20 cellular contexts compared by ENCODE assay signal in the genomic region with DNA sequence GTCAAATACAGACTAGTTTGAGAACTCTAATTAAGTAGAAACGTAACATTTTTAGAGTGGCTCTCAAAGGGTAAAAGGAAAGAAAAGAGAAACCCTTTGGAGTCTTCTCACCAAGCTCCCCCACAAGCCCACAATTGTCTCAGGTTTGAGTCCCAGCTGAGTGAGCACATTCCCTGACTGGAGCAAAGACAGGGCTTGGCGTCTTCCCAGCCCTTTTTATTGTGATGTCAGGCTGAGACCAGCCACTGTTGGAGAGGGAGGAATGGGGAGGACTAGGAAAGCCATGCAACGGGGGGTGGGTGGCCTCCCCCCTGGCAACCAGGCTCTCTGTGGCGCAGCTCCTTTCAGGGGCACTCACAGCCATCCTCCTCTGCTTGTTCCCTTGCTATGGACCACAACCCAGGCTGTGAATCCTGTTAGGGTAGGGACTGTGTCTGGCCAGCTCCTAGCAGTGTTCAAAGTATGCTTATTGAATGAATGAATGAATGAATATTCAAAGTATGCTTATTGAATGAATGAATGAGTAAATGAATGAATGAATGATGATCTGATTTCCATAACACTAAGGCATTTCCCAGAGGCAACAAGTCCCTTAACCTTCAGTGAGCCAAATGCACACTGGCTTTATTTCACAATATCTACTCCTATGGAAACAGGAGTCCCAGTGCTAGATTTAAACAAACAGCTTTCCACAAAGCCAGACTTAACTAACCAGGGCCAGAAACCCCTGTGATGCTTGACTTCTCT.
A peak's percentile ranks its signal among the peaks of the same experiment; 100 is the strongest.
DNase-seq lines count a peak whose midpoint lies in the region; ATAC-seq and FAIRE-seq lines count a peak whose summit lies in the region.
"Had no signal": no experiment of that assay in that cellular context is flagged by ENCODE, and none has a peak within 500 bp of the region (broad histone marks: within the 10 kb centered on the region; RNA-seq: fewer than 3 reads in every experiment).

No MANE protein-coding gene starts in this region.

- ATAC-seq in HG03139 (IDR thresholded peaks at IDR 0.05; ENCODE audit: unreplicated experiment) = no peak
- no peak for ATAC-seq in esophagus mucosa

- FAIRE-seq in colon (lab: Jason Lieb, UNC) = peak; percentile 45
- FAIRE-seq: H1 had no signal

- DNase-seq in amygdala (lab: John Stamatoyannopoulos, UW) = peak in 43 of 56 donors; percentile 0 to 58 (median 9)
- DNase-seq in midbrain (lab: John Stamatoyannopoulos, UW) = peak; percentile 45
- peak in 36 of 49 donors; percentile 0 to 45 (median 17) for DNase-seq in substantia nigra (lab: John Stamatoyannopoulos, UW)
- DNase-seq in HUDEP-2 (lab: John Stamatoyannopoulos, UW; ENCODE audit: unreplicated experiment in 76 of 76) = no peak
- no peak for DNase-seq in NCI-H2171 (lab: John Stamatoyannopoulos, UW)
- DNase-seq: CD8-positive, alpha-beta memory T cell; DMS53; EL; KG1; MV-4-11; NCI-H187; NCI-H345; NCI-H526; PC-9 had no signal

- no peak overlapping the region for H3K27ac ChIP-seq in substantia nigra (ENCODE audit: low read depth, low read length, poor library complexity, severe bottlenecking)
- H3K27ac ChIP-seq: BLaER1 treated with 17β-estradiol and CSF1 and Interleukin-3, amounts not matched to agents 10 nM and 100 nM; PC-9; SJSA1 had no signal

Comparison
In these comparisons a context has a peak if more than half of its experiments do, and no peak if none do; other contexts are left out.
1. DNase-seq: peak in amygdala (43 of 56), midbrain (single experiment) and substantia nigra (36 of 49); none in HUDEP-2 (0 of 76) and NCI-H2171 (single experiment).